9 cellular contexts compared by ENCODE assay signal in genomic region chr9:131402073-131402472, GRCh38. TPM values are rescaled to one million over a fixed set of nuclear protein-coding genes. Genes with fewer than 3 reads are reported as not detected.
DNase-seq lines count a peak whose midpoint lies in the region; ATAC-seq, FAIRE-seq and TF ChIP-seq lines count a peak whose summit lies in the region.
"Had no signal": no experiment of that assay in that cellular context is flagged by ENCODE, and none has a peak within 500 bp of the region (broad histone marks: within the 10 kb centered on the region; RNA-seq: fewer than 3 reads in every experiment).

No MANE protein-coding gene starts in this region.

- peaks cover 28 to 100% (median 75%) of the 10 kb centered on the region in 3 donors for H3K4me1 ChIP-seq in gastroesophageal sphincter

- peaks cover 2% of the 10 kb centered on the region for H3K36me3 Mint-ChIP-seq in T-helper 17 cell (ENCODE audit: low read depth)
- H3K36me3 Mint-ChIP-seq in activated CD4-positive, alpha-beta memory T cell treated with anti-CD3 and anti-CD28 coated beads for 36 hours = no peaks in the 10 kb centered on the region
- H3K36me3 Mint-ChIP-seq: naive B cell had no signal

- no peak for TF ChIP-seq CTCF in gastroesophageal sphincter (IDR thresholded peaks at IDR 0.05)

- TF ChIP-seq POLR2A in gastroesophageal sphincter (IDR thresholded peaks at IDR 0.05) = no peak
- TF ChIP-seq POLR2A in GM12891 (IDR thresholded peaks at IDR 0.05; ENCODE audit: low read depth, low read length) = no peak

- peak overlapping the region; percentile 79 to 98 (median 80) for H3K27ac ChIP-seq in gastroesophageal sphincter

- H3K4me3 Mint-ChIP-seq in T-helper 17 cell = no peak overlapping the region
- H3K4me3 Mint-ChIP-seq in activated CD4-positive, alpha-beta memory T cell treated with anti-CD3 and anti-CD28 coated beads for 36 hours = no peak overlapping the region

- no peaks in the 10 kb centered on the region for H3K27me3 ChIP-seq in gastroesophageal sphincter

- CTCF ChIA-PET in activated CD4-positive, alpha-beta memory T cell treated with anti-CD3 and anti-CD28 coated beads for 36 hours (lab: Charles Lee) = interaction anchor here (0.6 to 1.5 kb wide), 2 partner anchors 19 to 28 kb away, joined by 3 read pairs; no protein-coding TSS in a partner anchor

- no peaks in the 10 kb centered on the region for H3K9me3 Mint-ChIP-seq in activated CD4-positive, alpha-beta memory T cell treated with anti-CD3 and anti-CD28 coated beads for 36 hours
- H3K9me3 Mint-ChIP-seq: naive B cell had no signal

- peak overlapping the region; percentile 85 for H3K27ac Mint-ChIP-seq in T-helper 17 cell
- H3K27ac Mint-ChIP-seq in activated CD4-positive, alpha-beta memory T cell treated with anti-CD3 and anti-CD28 coated beads for 36 hours = no peak overlapping the region

- TF ChIP-seq EP300 in gastroesophageal sphincter (IDR thresholded peaks at IDR 0.05) = no peak

- no peaks in the 10 kb centered on the region for H3K9me3 ChIP-seq in T-helper 17 cell (ENCODE audit: control insufficient read depth, low read length, poor library complexity, severe bottlenecking)
- no peaks in the 10 kb centered on the region for H3K9me3 ChIP-seq in gastroesophageal sphincter

- no peak overlapping the region for H3K4me3 ChIP-seq in gastroesophageal sphincter

- WGBS in gastroesophageal sphincter (ENCODE audit: low coverage in 1 of 2), 2 donors = 67 to 71% methylated on average over 6 of the region's 6 CpGs

- ATAC-seq in T-helper 17 cell = no peak
- ATAC-seq in gastroesophageal sphincter = no peak
- ATAC-seq in HG02884 (IDR thresholded peaks at IDR 0.05; ENCODE audit: unreplicated experiment) = no peak

- H3K27me3 Mint-ChIP-seq in T-helper 17 cell = no peaks in the 10 kb centered on the region
- H3K27me3 Mint-ChIP-seq in activated CD4-positive, alpha-beta memory T cell treated with anti-CD3 and anti-CD28 coated beads for 36 hours = no peaks in the 10 kb centered on the region
- H3K27me3 Mint-ChIP-seq: naive B cell had no signal

- H3K36me3 ChIP-seq in gastroesophageal sphincter = no peaks in the 10 kb centered on the region

- intact Hi-C loops in activated CD4-positive, alpha-beta memory T cell treated with anti-CD3 and anti-CD28 coated beads for 36 hours (cut with micrococcal nuclease) = no loop called here

- peaks cover 64% of the 10 kb centered on the region for H3K4me1 Mint-ChIP-seq in T-helper 17 cell
- peaks cover 86% of the 10 kb centered on the region for H3K4me1 Mint-ChIP-seq in activated CD4-positive, alpha-beta memory T cell treated with anti-CD3 and anti-CD28 coated beads for 36 hours (ENCODE audit: low read depth)

- DNase-seq in NCI-H2107 treated with DMSO at 0.1 percent for 48 hours (lab: John Stamatoyannopoulos, UW; ENCODE audit: unreplicated experiment) (peak; percentile 23), NCI-H2107 (lab: John Stamatoyannopoulos, UW) (no peak), T-helper 17 cell (no peak), stromal cell of bone marrow (ENCODE audit: low read depth) (peak; percentile 73), GM12891 (ENCODE audit: insufficient read length, low spot score) (no peak)
- DNase-seq in activated CD4-positive, alpha-beta memory T cell treated with anti-CD3 and anti-CD28 coated beads for 36 hours = no peak
- DNase-seq: naive B cell had no signal

- POLR2A ChIA-PET in activated CD4-positive, alpha-beta memory T cell treated with anti-CD3 and anti-CD28 coated beads for 36 hours (lab: Charles Lee) = no interaction called here

- no peak for FAIRE-seq in GM12891 (lab: Jason Lieb, UNC)

TF ChIP-seq in GM12891, 5 proteins besides CTCF, POLR2A, EP300 and RAD21:
- TF ChIP-seq POLR2AphosphoS5 (IDR thresholded peaks at IDR 0.05; ENCODE audit: low read depth, low read length) = no peak
- TF ChIP-seq SPI1 (IDR thresholded peaks at IDR 0.05; ENCODE audit: low read depth, low read length) = no peak
- TF ChIP-seq TAF1 (IDR thresholded peaks at IDR 0.05; ENCODE audit: low read depth, low read length) = no peak
- TF ChIP-seq PAX5 (IDR thresholded peaks at IDR 0.05; ENCODE audit: insufficient read depth, low read length, severe bottlenecking) = no peak
- no peak for TF ChIP-seq POU2F2 (IDR thresholded peaks at IDR 0.05; ENCODE audit: low read depth, low read length)

RNA-seq across cellular contexts. Expression of gene PRRC2B, which starts 8.2 kb away (rescaled TPM):
- 100 to 1,000 TPM; 193 to 241 TPM for total RNA-seq in T-helper 17 cell
- 100 to 1,000 TPM; 102 to 198 (median 108) TPM for total RNA-seq in gastroesophageal sphincter
- polyA plus RNA-seq in GM12891 (2012; ENCODE audit: low read depth, missing spikeins) = 42.1 TPM
- total RNA-seq in activated CD4-positive, alpha-beta memory T cell treated with anti-CD3 and anti-CD28 coated beads for 36 hours = 100 to 1,000 TPM; 127 to 135 TPM

Comparison
In these comparisons a context has a peak if more than half of its experiments do, and no peak if none do; other contexts are left out.
1. DNase-seq: peak in NCI-H2107 treated with DMSO at 0.1 percent for 48 hours (single experiment) and stromal cell of bone marrow (single experiment); none in NCI-H2107 (single experiment), T-helper 17 cell (0 of 3), GM12891 (single experiment) and activated CD4-positive, alpha-beta memory T cell treated with anti-CD3 and anti-CD28 coated beads for 36 hours (single experiment).